ENCODE assay signal across 1 cellular context in genomic region chr2:228118940-228119339, GRCh38.
TF ChIP-seq lines count a peak whose summit lies in the region.

No MANE protein-coding gene starts in this region.

TF ChIP-seq in GM23338, 12 proteins besides CTCF, POLR2A, EP300 and RAD21 (continued from another document):
- TF ChIP-seq, protein P1, sequence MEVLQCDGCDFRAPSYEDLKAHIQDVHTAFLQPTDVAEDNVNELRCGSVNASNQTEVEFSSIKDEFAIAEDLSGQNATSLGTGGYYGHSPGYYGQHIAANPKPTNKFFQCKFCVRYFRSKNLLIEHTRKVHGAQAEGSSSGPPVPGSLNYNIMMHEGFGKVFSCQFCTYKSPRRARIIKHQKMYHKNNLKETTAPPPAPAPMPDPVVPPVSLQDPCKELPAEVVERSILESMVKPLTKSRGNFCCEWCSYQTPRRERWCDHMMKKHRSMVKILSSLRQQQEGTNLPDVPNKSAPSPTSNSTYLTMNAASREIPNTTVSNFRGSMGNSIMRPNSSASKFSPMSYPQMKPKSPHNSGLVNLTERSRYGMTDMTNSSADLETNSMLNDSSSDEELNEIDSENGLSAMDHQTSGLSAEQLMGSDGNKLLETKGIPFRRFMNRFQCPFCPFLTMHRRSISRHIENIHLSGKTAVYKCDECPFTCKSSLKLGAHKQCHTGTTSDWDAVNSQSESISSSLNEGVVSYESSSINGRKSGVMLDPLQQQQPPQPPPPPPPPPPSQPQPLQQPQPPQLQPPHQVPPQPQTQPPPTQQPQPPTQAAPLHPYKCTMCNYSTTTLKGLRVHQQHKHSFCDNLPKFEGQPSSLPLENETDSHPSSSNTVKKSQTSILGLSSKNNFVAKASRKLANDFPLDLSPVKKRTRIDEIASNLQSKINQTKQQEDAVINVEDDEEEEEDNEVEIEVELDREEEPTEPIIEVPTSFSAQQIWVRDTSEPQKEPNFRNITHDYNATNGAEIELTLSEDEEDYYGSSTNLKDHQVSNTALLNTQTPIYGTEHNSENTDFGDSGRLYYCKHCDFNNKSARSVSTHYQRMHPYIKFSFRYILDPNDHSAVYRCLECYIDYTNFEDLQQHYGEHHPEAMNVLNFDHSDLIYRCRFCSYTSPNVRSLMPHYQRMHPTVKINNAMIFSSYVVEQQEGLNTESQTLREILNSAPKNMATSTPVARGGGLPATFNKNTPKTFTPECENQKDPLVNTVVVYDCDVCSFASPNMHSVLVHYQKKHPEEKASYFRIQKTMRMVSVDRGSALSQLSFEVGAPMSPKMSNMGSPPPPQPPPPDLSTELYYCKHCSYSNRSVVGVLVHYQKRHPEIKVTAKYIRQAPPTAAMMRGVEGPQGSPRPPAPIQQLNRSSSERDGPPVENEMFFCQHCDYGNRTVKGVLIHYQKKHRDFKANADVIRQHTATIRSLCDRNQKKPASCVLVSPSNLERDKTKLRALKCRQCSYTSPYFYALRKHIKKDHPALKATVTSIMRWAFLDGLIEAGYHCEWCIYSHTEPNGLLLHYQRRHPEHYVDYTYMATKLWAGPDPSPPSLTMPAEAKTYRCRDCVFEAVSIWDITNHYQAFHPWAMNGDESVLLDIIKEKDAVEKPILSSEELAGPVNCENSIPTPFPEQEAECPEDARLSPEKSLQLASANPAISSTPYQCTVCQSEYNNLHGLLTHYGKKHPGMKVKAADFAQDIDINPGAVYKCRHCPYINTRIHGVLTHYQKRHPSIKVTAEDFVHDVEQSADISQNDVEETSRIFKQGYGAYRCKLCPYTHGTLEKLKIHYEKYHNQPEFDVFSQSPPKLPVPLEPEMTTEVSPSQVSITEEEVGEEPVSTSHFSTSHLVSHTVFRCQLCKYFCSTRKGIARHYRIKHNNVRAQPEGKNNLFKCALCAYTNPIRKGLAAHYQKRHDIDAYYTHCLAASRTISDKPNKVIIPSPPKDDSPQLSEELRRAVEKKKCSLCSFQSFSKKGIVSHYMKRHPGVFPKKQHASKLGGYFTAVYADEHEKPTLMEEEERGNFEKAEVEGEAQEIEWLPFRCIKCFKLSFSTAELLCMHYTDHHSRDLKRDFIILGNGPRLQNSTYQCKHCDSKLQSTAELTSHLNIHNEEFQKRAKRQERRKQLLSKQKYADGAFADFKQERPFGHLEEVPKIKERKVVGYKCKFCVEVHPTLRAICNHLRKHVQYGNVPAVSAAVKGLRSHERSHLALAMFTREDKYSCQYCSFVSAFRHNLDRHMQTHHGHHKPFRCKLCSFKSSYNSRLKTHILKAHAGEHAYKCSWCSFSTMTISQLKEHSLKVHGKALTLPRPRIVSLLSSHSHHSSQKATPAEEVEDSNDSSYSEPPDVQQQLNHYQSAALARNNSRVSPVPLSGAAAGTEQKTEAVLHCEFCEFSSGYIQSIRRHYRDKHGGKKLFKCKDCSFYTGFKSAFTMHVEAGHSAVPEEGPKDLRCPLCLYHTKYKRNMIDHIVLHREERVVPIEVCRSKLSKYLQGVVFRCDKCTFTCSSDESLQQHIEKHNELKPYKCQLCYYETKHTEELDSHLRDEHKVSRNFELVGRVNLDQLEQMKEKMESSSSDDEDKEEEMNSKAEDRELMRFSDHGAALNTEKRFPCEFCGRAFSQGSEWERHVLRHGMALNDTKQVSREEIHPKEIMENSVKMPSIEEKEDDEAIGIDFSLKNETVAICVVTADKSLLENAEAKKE (CRISPR knock-in tag; IDR thresholded peaks at IDR 0.05) = no peak
- TF ChIP-seq NANOG (IDR thresholded peaks at IDR 0.05; ENCODE audit: borderline replicate concordance) = no peak
- no peak for TF ChIP-seq ZNF114 (CRISPR knock-in tag; IDR thresholded peaks at IDR 0.05)
- no peak for TF ChIP-seq EZH2phosphoT487 (IDR thresholded peaks at IDR 0.05; ENCODE audit: unreplicated experiment)
- TF ChIP-seq JUNB (IDR thresholded peaks at IDR 0.05; ENCODE audit: unreplicated experiment) = no peak
- TF ChIP-seq, protein P2, sequence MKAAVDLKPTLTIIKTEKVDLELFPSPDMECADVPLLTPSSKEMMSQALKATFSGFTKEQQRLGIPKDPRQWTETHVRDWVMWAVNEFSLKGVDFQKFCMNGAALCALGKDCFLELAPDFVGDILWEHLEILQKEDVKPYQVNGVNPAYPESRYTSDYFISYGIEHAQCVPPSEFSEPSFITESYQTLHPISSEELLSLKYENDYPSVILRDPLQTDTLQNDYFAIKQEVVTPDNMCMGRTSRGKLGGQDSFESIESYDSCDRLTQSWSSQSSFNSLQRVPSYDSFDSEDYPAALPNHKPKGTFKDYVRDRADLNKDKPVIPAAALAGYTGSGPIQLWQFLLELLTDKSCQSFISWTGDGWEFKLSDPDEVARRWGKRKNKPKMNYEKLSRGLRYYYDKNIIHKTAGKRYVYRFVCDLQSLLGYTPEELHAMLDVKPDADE (IDR thresholded peaks at IDR 0.05) = no peak
- no peak for TF ChIP-seq EZH2 (IDR thresholded peaks at IDR 0.05; ENCODE audit: low read depth, unreplicated experiment)
